Comparison of ENCODE assay signal across 1 cellular context in genomic region chr17:73050797-73051196, GRCh38.
TF ChIP-seq lines count a peak whose summit lies in the region.

No MANE protein-coding gene starts in this region.

TF ChIP-seq in K562, 482 proteins besides CTCF, POLR2A, EP300 and RAD21:
- TF ChIP-seq POLR2G (IDR thresholded peaks at IDR 0.05; ENCODE audit: low read depth, low read length), result no peak
- TF ChIP-seq ZNF12 (CRISPR knock-in tag; IDR thresholded peaks at IDR 0.05), result peak; percentile 84; the same call in 1 of the 2 replicates
- TF ChIP-seq ZNF408 (CRISPR knock-in tag; IDR thresholded peaks at IDR 0.05; ENCODE audit: low read depth), result no peak
